8 cellular contexts compared by ENCODE assay signal in genomic region chr4:139734201-139734874, GRCh38.
DNase-seq lines count a peak whose midpoint lies in the region; ATAC-seq and TF ChIP-seq lines count a peak whose summit lies in the region.

No MANE protein-coding gene starts in this region.

- POLR2A ChIA-PET in activated CD4-positive, alpha-beta T cell treated with anti-CD3 and anti-CD28 coated beads, Interleukin-2, amount 10 ng/mL, durations not matched to agents 7 days and 5 days (lab: Charles Lee), result no interaction called here
- POLR2A ChIA-PET in WTC11 (lab: Charles Lee), result interaction anchor here (0.7 kb wide), 1 partner anchor 315 kb away, joined by 3 read pairs; no protein-coding TSS in a partner anchor

- no peak overlapping the region for H2AK5ac ChIP-seq in trophoblast cell (ENCODE audit: low read length)

- peak overlapping the region; percentile 77 for H3K4me2 ChIP-seq in trophoblast cell (ENCODE audit: low read length)

- peaks cover 0 to 1% of the 10 kb centered on the region in 2 experiments for H3K36me3 ChIP-seq in trophoblast cell (ENCODE audit: control insufficient read depth in 1 of 2, insufficient read depth in 2 of 2, low read length in 2 of 2)

- no peak for ATAC-seq in WTC11
- no peak for ATAC-seq in HG02588 (IDR thresholded peaks at IDR 0.05; ENCODE audit: unreplicated experiment)
- ATAC-seq in GM21825 (IDR thresholded peaks at IDR 0.05; ENCODE audit: unreplicated experiment), result no peak

- H3K23ac ChIP-seq in trophoblast cell (ENCODE audit: low read length), result no peak overlapping the region

- H3K79me2 ChIP-seq in trophoblast cell (ENCODE audit: control insufficient read depth, insufficient read depth, low read length, poor library complexity), result peaks cover 5% of the 10 kb centered on the region

- peak overlapping the region; percentile 67 for H2BK12ac ChIP-seq in trophoblast cell (ENCODE audit: low read length)

- no CpG with 5 or more reads among the region's 14 CpGs for WGBS in trophoblast cell (ENCODE audit: extremely low coverage, insufficient coverage, insufficient read length)

- H4K91ac ChIP-seq in trophoblast cell (ENCODE audit: low read depth, low read length), result peak overlapping the region; percentile 72

- H3K4me3 ChIP-seq in trophoblast cell (ENCODE audit: low read depth, low read length), result peak overlapping the region; percentile 48

- no peak for TF ChIP-seq CTCF in WTC11 (IDR thresholded peaks at IDR 0.05)

- no peak overlapping the region for H3K27ac Mint-ChIP-seq in activated CD4-positive, alpha-beta T cell treated with anti-CD3 and anti-CD28 coated beads, Interleukin-2, amount 10 ng/mL, durations not matched to agents 7 days and 5 days
- H3K27ac Mint-ChIP-seq in WTC11, result no peak overlapping the region

- H4K8ac ChIP-seq in trophoblast cell (ENCODE audit: low read depth, low read length), result peak overlapping the region; percentile 57

- H3K27me3 Mint-ChIP-seq in activated CD4-positive, alpha-beta T cell treated with anti-CD3 and anti-CD28 coated beads, Interleukin-2, amount 10 ng/mL, durations not matched to agents 7 days and 5 days, result peaks cover 39% of the 10 kb centered on the region
- peaks cover 39% of the 10 kb centered on the region for H3K27me3 Mint-ChIP-seq in WTC11 (ENCODE audit: low read depth)

- no peaks in the 10 kb centered on the region for H3K27me3 ChIP-seq in trophoblast cell (ENCODE audit: insufficient read depth, low read length)

- peak overlapping the region; percentile 55 for H3K4me3 Mint-ChIP-seq in activated CD4-positive, alpha-beta T cell treated with anti-CD3 and anti-CD28 coated beads, Interleukin-2, amount 10 ng/mL, durations not matched to agents 7 days and 5 days
- H3K4me3 Mint-ChIP-seq in WTC11, result peak overlapping the region; percentile 72

- no peak for DNase-seq in activated CD4-positive, alpha-beta T cell treated with anti-CD3 and anti-CD28 coated beads, Interleukin-2, amount 10 ng/mL, durations not matched to agents 7 days and 5 days
- no peak for DNase-seq in activated CD4-positive, alpha-beta T cell treated with anti-CD3 and anti-CD28 coated beads, Interleukin-2, amount 50 U/mL, for 4 hours
- DNase-seq in WTC11 (ENCODE audit: low spot score), result no peak
- peak; percentile 18 for DNase-seq in germinal center (ENCODE audit: low spot score)
- DNase-seq in trophoblast cell, result peak; percentile 85 to 93
- no peak for DNase-seq in 8988T

- no peaks in the 10 kb centered on the region for H3K9me3 Mint-ChIP-seq in activated CD4-positive, alpha-beta T cell treated with anti-CD3 and anti-CD28 coated beads, Interleukin-2, amount 10 ng/mL, durations not matched to agents 7 days and 5 days
- no peaks in the 10 kb centered on the region for H3K9me3 Mint-ChIP-seq in WTC11

- H2BK5ac ChIP-seq in trophoblast cell (ENCODE audit: low read depth, low read length, poor library complexity), result peak overlapping the region; percentile 68

- H3K4me1 ChIP-seq in trophoblast cell (ENCODE audit: control insufficient read depth in 1 of 2, insufficient read depth in 2 of 2, low read length in 2 of 2), result peaks cover 14 to 20% of the 10 kb centered on the region in 2 experiments

- CTCF ChIA-PET in activated CD4-positive, alpha-beta T cell treated with anti-CD3 and anti-CD28 coated beads, Interleukin-2, amount 10 ng/mL, durations not matched to agents 7 days and 5 days (lab: Charles Lee), result interaction anchor here (0.8 to 1.1 kb wide), 6 partner anchors 15 to 279 kb away, joined by 3 to 4 read pairs (median 3); no protein-coding TSS in a partner anchor
- CTCF ChIA-PET in WTC11 (lab: Charles Lee), result interaction anchor here (0.7 to 1.8 kb wide), 19 partner anchors 10 to 626 kb away, joined by 3 to 10 read pairs (median 4); no protein-coding TSS in a partner anchor

- H3K36me3 Mint-ChIP-seq in activated CD4-positive, alpha-beta T cell treated with anti-CD3 and anti-CD28 coated beads, Interleukin-2, amount 10 ng/mL, durations not matched to agents 7 days and 5 days (ENCODE audit: low read depth), result no peaks in the 10 kb centered on the region
- H3K36me3 Mint-ChIP-seq in WTC11, result no peaks in the 10 kb centered on the region

- peak overlapping the region; percentile 78 for H3K14ac ChIP-seq in trophoblast cell (ENCODE audit: low read length)

- H2AFZ ChIP-seq in trophoblast cell (ENCODE audit: insufficient read depth, low read length, poor library complexity), result no peak overlapping the region

- H4K12ac ChIP-seq in trophoblast cell (ENCODE audit: low read depth, low read length), result peak overlapping the region; percentile 40

- H3K4ac ChIP-seq in trophoblast cell (ENCODE audit: low read depth, low read length), result no peak overlapping the region

- peak overlapping the region; percentile 73 for H3K9ac ChIP-seq in trophoblast cell (ENCODE audit: low read length)

- H3K9me3 ChIP-seq in trophoblast cell (ENCODE audit: insufficient read depth, low read depth, low read length), result no peaks in the 10 kb centered on the region

- H3K79me1 ChIP-seq in trophoblast cell (ENCODE audit: low read length), result peaks cover 16% of the 10 kb centered on the region

- peak overlapping the region; percentile 95 for H3K18ac ChIP-seq in trophoblast cell (ENCODE audit: low read length)

- peak overlapping the region; percentile 93 for H3K27ac ChIP-seq in trophoblast cell (ENCODE audit: low read depth, low read length)

- H3K4me1 Mint-ChIP-seq in activated CD4-positive, alpha-beta T cell treated with anti-CD3 and anti-CD28 coated beads, Interleukin-2, amount 10 ng/mL, durations not matched to agents 7 days and 5 days, result peaks cover 12% of the 10 kb centered on the region
- peaks cover 31% of the 10 kb centered on the region for H3K4me1 Mint-ChIP-seq in WTC11

- peak overlapping the region; percentile 87 for H2BK120ac ChIP-seq in trophoblast cell (ENCODE audit: insufficient read depth, low read length, poor library complexity)

TF ChIP-seq in WTC11, 78 proteins besides CTCF, POLR2A, EP300 and RAD21 (continues in another document):
- TF ChIP-seq NR3C1 (CRISPR knock-in tag; conservative IDR thresholded peaks at IDR 0.05; ENCODE audit: low read depth) (no peak), OVOL2 (CRISPR knock-in tag; IDR thresholded peaks at IDR 0.05; ENCODE audit: borderline replicate concordance) (no peak), MXD4 (CRISPR knock-in tag; IDR thresholded peaks at IDR 0.05; ENCODE audit: borderline replicate concordance) (no peak), SMAD4 (CRISPR knock-in tag; IDR thresholded peaks at IDR 0.05) (no peak), ZMAT4 (CRISPR knock-in tag; IDR thresholded peaks at IDR 0.05) (no peak), ATF3 (CRISPR knock-in tag; conservative IDR thresholded peaks at IDR 0.05) (no peak), ZNF423 (CRISPR knock-in tag; IDR thresholded peaks at IDR 0.05) (no peak), ZNF219 (CRISPR knock-in tag; IDR thresholded peaks at IDR 0.05; ENCODE audit: borderline replicate concordance) (no peak), MLX (CRISPR knock-in tag; IDR thresholded peaks at IDR 0.05) (no peak), PREB (CRISPR knock-in tag; IDR thresholded peaks at IDR 0.05; ENCODE audit: borderline replicate concordance) (no peak), TEAD1 (CRISPR knock-in tag; IDR thresholded peaks at IDR 0.05) (no peak), CREB1 (CRISPR knock-in tag; IDR thresholded peaks at IDR 0.05) (no peak), IRF1 (CRISPR knock-in tag; IDR thresholded peaks at IDR 0.05) (no peak), USF2 (CRISPR knock-in tag; IDR thresholded peaks at IDR 0.05) (no peak)

Comparison
In these comparisons a context has a peak if more than half of its experiments do, and no peak if none do; other contexts are left out.
1. DNase-seq: peak in germinal center (single experiment) and trophoblast cell (2 of 2); none in activated CD4-positive, alpha-beta T cell treated with anti-CD3 and anti-CD28 coated beads, Interleukin-2, amount 10 ng/mL, durations not matched to agents 7 days and 5 days (single experiment), activated CD4-positive, alpha-beta T cell treated with anti-CD3 and anti-CD28 coated beads, Interleukin-2, amount 50 U/mL, for 4 hours (0 of 2), WTC11 (single experiment) and 8988T (single experiment).